Comparison of ENCODE assay signal across 1 cellular context in the genomic region with DNA sequence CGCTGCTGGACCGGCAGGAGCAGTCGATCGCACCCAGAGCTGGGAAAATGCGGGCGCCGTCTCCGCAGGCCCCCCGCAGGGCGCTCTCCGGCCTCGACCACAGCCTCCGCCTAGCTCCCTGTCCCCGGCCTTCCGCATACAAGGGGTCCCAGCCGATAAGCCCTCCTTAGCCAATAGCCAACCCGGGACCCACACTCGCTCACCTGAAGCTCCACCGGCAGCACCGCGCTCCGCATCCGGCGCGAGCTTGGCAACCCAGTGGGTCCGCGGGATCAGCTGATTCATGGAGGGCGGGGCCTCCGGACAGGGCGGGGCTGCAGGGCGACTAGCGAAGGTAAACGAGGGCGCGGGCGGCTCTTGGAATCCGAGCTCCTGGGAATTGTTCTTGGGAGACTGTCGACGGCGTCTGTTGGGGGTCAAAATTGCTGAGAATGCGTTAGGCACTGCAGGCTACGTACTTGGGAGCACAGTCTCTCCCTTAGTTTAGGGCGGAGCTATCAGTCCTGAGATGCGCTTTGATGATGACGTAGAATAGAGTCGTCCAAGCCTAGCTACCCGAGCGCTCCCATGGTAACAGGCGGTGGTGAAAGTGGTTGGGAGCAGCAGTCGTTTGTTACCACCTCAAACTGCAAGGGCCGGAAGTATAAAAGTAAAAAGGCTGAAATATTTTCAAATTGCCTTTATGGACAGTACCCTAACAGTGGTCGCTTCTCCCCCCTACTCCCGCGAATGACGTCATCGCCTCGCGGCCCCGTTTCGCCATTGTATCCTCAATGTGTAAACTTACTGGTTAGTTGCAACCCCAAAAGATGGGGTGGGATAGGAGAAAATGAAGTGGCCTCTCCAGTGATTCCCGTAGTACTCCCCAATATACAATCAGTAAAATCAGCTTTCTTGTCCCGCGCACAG.
TF ChIP-seq lines count a peak whose summit lies in the region.

Gene ALS2, minus strand, starts transcription at position 260 of the 909 bp plus-strand sequence. CDS start 12,048 bp downstream, outside the sequence.

TF ChIP-seq in HepG2, 621 proteins besides CTCF, POLR2A, EP300 and RAD21 (continued from another document and continues in another):
- peak; percentile 79 to 90 for TF ChIP-seq HMGXB4 (CRISPR knock-in tag; IDR thresholded peaks at IDR 0.05; ENCODE audit: borderline replicate concordance in 1 of 2, low read depth in 1 of 2)
- TF ChIP-seq ETS1 (CRISPR knock-in tag; IDR thresholded peaks at IDR 0.05) = no peak
- peak; percentile 84; the same call in 1 of the 2 replicates for TF ChIP-seq ZNF275 (CRISPR knock-in tag; IDR thresholded peaks at IDR 0.05; ENCODE audit: borderline replicate concordance)
- peak; percentile 41 for TF ChIP-seq CCAR2 (optimal IDR thresholded peaks at IDR 0.05; ENCODE audit: low read depth, low read length)
- no peak for TF ChIP-seq ZNF749 (CRISPR knock-in tag; IDR thresholded peaks at IDR 0.05; ENCODE audit: borderline replicate concordance)
- no peak for TF ChIP-seq KDM1A (CRISPR knock-in tag; IDR thresholded peaks at IDR 0.05)
- TF ChIP-seq DDIT3 (CRISPR knock-in tag; IDR thresholded peaks at IDR 0.05) = no peak
- TF ChIP-seq DR1 (CRISPR knock-in tag; IDR thresholded peaks at IDR 0.05) = 0 out of 2 replicates have a peak, but pooled peaks have one; percentile 64
- TF ChIP-seq MYPOP (CRISPR knock-in tag; IDR thresholded peaks at IDR 0.05) = peak; percentile 85
- TF ChIP-seq ZBTB4 (CRISPR knock-in tag; IDR thresholded peaks at IDR 0.05; ENCODE audit: borderline replicate concordance) = no peak
- no peak for TF ChIP-seq MATR3 (CRISPR knock-in tag; IDR thresholded peaks at IDR 0.05)
- no peak for TF ChIP-seq ZNF333 (CRISPR knock-in tag; IDR thresholded peaks at IDR 0.05; ENCODE audit: borderline replicate concordance)
- peak; percentile 88; the same call in 1 of the 2 replicates for TF ChIP-seq NRL (CRISPR knock-in tag; IDR thresholded peaks at IDR 0.05; ENCODE audit: borderline replicate concordance)
- peak; percentile 86; the same call in 1 of the 2 replicates for TF ChIP-seq ZZZ3 (CRISPR knock-in tag; IDR thresholded peaks at IDR 0.05; ENCODE audit: borderline replicate concordance)
- TF ChIP-seq ZNF598 (CRISPR knock-in tag; IDR thresholded peaks at IDR 0.05; ENCODE audit: borderline replicate concordance) = peak; percentile 48; the same call in 1 of the 2 replicates
- TF ChIP-seq, protein P1, sequence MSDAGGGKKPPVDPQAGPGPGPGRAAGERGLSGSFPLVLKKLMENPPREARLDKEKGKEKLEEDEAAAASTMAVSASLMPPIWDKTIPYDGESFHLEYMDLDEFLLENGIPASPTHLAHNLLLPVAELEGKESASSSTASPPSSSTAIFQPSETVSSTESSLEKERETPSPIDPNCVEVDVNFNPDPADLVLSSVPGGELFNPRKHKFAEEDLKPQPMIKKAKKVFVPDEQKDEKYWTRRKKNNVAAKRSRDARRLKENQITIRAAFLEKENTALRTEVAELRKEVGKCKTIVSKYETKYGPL (CRISPR knock-in tag; IDR thresholded peaks at IDR 0.05) = no peak; the same call in 1 of the 2 replicates
- no peak for TF ChIP-seq TCF7L2 (IDR thresholded peaks at IDR 0.05; ENCODE audit: low read depth, low read length)
- TF ChIP-seq ZNF512 (CRISPR knock-in tag; IDR thresholded peaks at IDR 0.05) = no peak
- TF ChIP-seq GMEB1 (CRISPR knock-in tag; IDR thresholded peaks at IDR 0.05; ENCODE audit: borderline replicate concordance) = peak; percentile 51; the same call in 1 of the 2 replicates
- 0 out of 2 replicates have a peak, but pooled peaks have one; percentile 20 for TF ChIP-seq HNRNPL (IDR thresholded peaks at IDR 0.05; ENCODE audit: low read depth, low read length)
- no peak for TF ChIP-seq IKZF1 (IDR thresholded peaks at IDR 0.05)
- TF ChIP-seq FOXM1 (CRISPR knock-in tag; IDR thresholded peaks at IDR 0.05) = peak; percentile 63; the same call in 1 of the 2 replicates
- peak; percentile 53; the same call in 1 of the 2 replicates for TF ChIP-seq NR2C2 (CRISPR knock-in tag; IDR thresholded peaks at IDR 0.05; ENCODE audit: borderline replicate concordance)
- TF ChIP-seq, protein P2, sequence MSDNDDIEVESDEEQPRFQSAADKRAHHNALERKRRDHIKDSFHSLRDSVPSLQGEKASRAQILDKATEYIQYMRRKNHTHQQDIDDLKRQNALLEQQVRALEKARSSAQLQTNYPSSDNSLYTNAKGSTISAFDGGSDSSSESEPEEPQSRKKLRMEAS (IDR thresholded peaks at IDR 0.05) = peak; percentile 81
- TF ChIP-seq, protein P3, sequence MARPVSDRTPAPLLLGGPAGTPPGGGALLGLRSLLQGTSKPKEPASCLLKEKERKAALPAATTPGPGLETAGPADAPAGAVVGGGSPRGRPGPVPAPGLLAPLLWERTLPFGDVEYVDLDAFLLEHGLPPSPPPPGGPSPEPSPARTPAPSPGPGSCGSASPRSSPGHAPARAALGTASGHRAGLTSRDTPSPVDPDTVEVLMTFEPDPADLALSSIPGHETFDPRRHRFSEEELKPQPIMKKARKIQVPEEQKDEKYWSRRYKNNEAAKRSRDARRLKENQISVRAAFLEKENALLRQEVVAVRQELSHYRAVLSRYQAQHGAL (CRISPR knock-in tag; IDR thresholded peaks at IDR 0.05; ENCODE audit: not compliant biosample characterization) = peak; percentile 70
- TF ChIP-seq TCF7 (IDR thresholded peaks at IDR 0.05; ENCODE audit: low read depth) = no peak
- peak; percentile 49; the same call in 1 of the 2 replicates for TF ChIP-seq PPARG (CRISPR knock-in tag; conservative IDR thresholded peaks at IDR 0.05)
- TF ChIP-seq CHCHD3 (CRISPR knock-in tag; IDR thresholded peaks at IDR 0.05) = no peak
- TF ChIP-seq GATAD1 (CRISPR knock-in tag; IDR thresholded peaks at IDR 0.05) = peak; percentile 93
- no peak for TF ChIP-seq ZNF724P (CRISPR knock-in tag; IDR thresholded peaks at IDR 0.05; ENCODE audit: borderline replicate concordance)
- TF ChIP-seq GMEB2 (CRISPR knock-in tag; IDR thresholded peaks at IDR 0.05; ENCODE audit: low read depth) = no peak
- no peak; the same call in 1 of the 2 replicates for TF ChIP-seq HMG20B (CRISPR knock-in tag; conservative IDR thresholded peaks at IDR 0.05)
- TF ChIP-seq NFE2L1 (CRISPR knock-in tag; IDR thresholded peaks at IDR 0.05; ENCODE audit: borderline replicate concordance) = no peak
- peak; percentile 90 for TF ChIP-seq SIN3A (IDR thresholded peaks at IDR 0.05; ENCODE audit: borderline replicate concordance, low read depth, low read length)
- TF ChIP-seq NFKBIZ (CRISPR knock-in tag; IDR thresholded peaks at IDR 0.05) = peak; percentile 83
- TF ChIP-seq ZNF839 (CRISPR knock-in tag; IDR thresholded peaks at IDR 0.05; ENCODE audit: borderline replicate concordance) = peak; percentile 25; the same call in 1 of the 2 replicates
